In genomic region chr5:154369682-154370081, GRCh38 we compare ENCODE assay signal across 1 cellular context.
TF ChIP-seq lines count a peak whose summit lies in the region.

No MANE protein-coding gene starts in this region.

TF ChIP-seq in H1, 55 proteins besides CTCF, POLR2A, EP300 and RAD21 (continued from another document):
- TF ChIP-seq CHD7 (IDR thresholded peaks at IDR 0.05; ENCODE audit: insufficient replicate concordance, low read length) = no peak
- TF ChIP-seq RNF2 (IDR thresholded peaks at IDR 0.05; ENCODE audit: borderline replicate concordance, low read depth, low read length, missing control alignments, poor library complexity, severe bottlenecking) = no peak
TF ChIP-seq in H1: peak in this region for 0.
